ENCODE assay signal across 8 cellular contexts in genomic region chr11:65506316-65506769, GRCh38. TPM values are rescaled to one million over a fixed set of nuclear protein-coding genes. Genes with fewer than 3 reads are reported as not detected.
DNase-seq lines count a peak whose midpoint lies in the region; ATAC-seq and TF ChIP-seq lines count a peak whose summit lies in the region.

No MANE protein-coding gene starts in this region.

- H3K4ac ChIP-seq in neuronal stem cell (ENCODE audit: low read length): no peak overlapping the region

- TF ChIP-seq CTCF in DND-41 (IDR thresholded peaks at IDR 0.05; ENCODE audit: borderline replicate concordance, extremely low read depth, low read length, poor library complexity, severe bottlenecking): no peak

- H3K9me3 Mint-ChIP-seq in IgD-negative memory B cell: no peaks in the 10 kb centered on the region

- H3K4me3 ChIP-seq in DND-41 (ENCODE audit: low read depth in 1 of 2, low read length in 2 of 2) (peak overlapping the region in 1 of 2 experiments; percentile 89; a peak in 2 of 4 replicates), neuronal stem cell (ENCODE audit: low read length in 2 of 2) (peak overlapping the region; percentile 39 to 72)

- peak overlapping the region; percentile 96; the same call in 1 of the 2 replicates for H3K9ac ChIP-seq in DND-41 (ENCODE audit: low read depth, low read length)
- H3K9ac ChIP-seq in neuronal stem cell (ENCODE audit: low read depth, low read length, poor library complexity): no peak overlapping the region

- no peak overlapping the region for H4K91ac ChIP-seq in neuronal stem cell (ENCODE audit: low read depth, low read length, poor library complexity)

- no peak for DNase-seq in DND-41
- DNase-seq in central memory CD4-positive, alpha-beta T cell: peak; percentile 42
- no peak for DNase-seq in neuronal stem cell (ENCODE audit: low spot score)
- DNase-seq in NCI-H345 (lab: John Stamatoyannopoulos, UW): no peak
- DNase-seq in GM19240 (ENCODE audit: insufficient read length, low spot score): no peak
- DNase-seq in activated T-cell treated with anti-CD3 and anti-CD28 coated beads for 4 hours: no peak

- peaks cover 51% of the 10 kb centered on the region for H3K36me3 ChIP-seq in DND-41 (ENCODE audit: insufficient read depth, low read length)
- peaks cover 39 to 63% of the 10 kb centered on the region in 2 donors for H3K36me3 ChIP-seq in neuronal stem cell (replicated peaks in 1 of 2; ENCODE audit: control insufficient read depth in 2 of 2, insufficient read depth in 2 of 2, low read length in 2 of 2)

- H3K18ac ChIP-seq in neuronal stem cell (ENCODE audit: low read length): no peak overlapping the region

- peaks cover 59% of the 10 kb centered on the region for H4K20me1 ChIP-seq in DND-41 (ENCODE audit: insufficient read depth, low read length)

- no peak overlapping the region for H4K8ac ChIP-seq in neuronal stem cell (ENCODE audit: low read depth, low read length)

- H3K4me2 ChIP-seq in DND-41 (ENCODE audit: insufficient read depth, low read length) (peak overlapping the region; percentile 84), neuronal stem cell (ENCODE audit: insufficient read depth, low read length, poor library complexity, severe bottlenecking) (peak overlapping the region; percentile 69)

- H3K14ac ChIP-seq in neuronal stem cell (ENCODE audit: low read length): no peak overlapping the region

- no peak overlapping the region for H2BK12ac ChIP-seq in neuronal stem cell (ENCODE audit: low read length)

- no peak overlapping the region for H2BK120ac ChIP-seq in neuronal stem cell (ENCODE audit: low read depth, low read length)

- peaks cover 20% of the 10 kb centered on the region for H3K36me3 Mint-ChIP-seq in IgD-negative memory B cell

- H3K27ac ChIP-seq in DND-41 (ENCODE audit: low read length): peak overlapping the region; percentile 54; the same call in 1 of the 2 replicates
- H3K27ac ChIP-seq in neuronal stem cell (replicated peaks; ENCODE audit: low read length): peak overlapping the region; percentile 14

- peaks cover 43% of the 10 kb centered on the region for H3K4me1 ChIP-seq in DND-41 (ENCODE audit: insufficient read depth, low read length)
- peaks cover 2 to 10% of the 10 kb centered on the region in 2 donors for H3K4me1 ChIP-seq in neuronal stem cell (ENCODE audit: control insufficient read depth in 2 of 2, insufficient read depth in 1 of 2, low read depth in 1 of 2, low read length in 2 of 2)

- H3K27me3 ChIP-seq in DND-41 (ENCODE audit: insufficient read depth, low read length, poor library complexity): no peaks in the 10 kb centered on the region
- H3K27me3 ChIP-seq in neuronal stem cell (ENCODE audit: control insufficient read depth in 3 of 3, insufficient read depth in 3 of 3, low read depth in 1 of 3, low read length in 3 of 3): no peaks in the 10 kb centered on the region

- H2BK15ac ChIP-seq in neuronal stem cell (ENCODE audit: low read length): no peak overlapping the region

- H3K79me1 ChIP-seq in neuronal stem cell (ENCODE audit: low read depth, low read length): no peaks in the 10 kb centered on the region

- H3K9me3 ChIP-seq in DND-41 (ENCODE audit: insufficient read depth, low read length, severe bottlenecking) (no peaks in the 10 kb centered on the region), neuronal stem cell (replicated peaks in 1 of 2; ENCODE audit: control insufficient read depth in 2 of 2, insufficient read depth in 1 of 2, low read depth in 1 of 2, low read length in 2 of 2) (no peaks in the 10 kb centered on the region)

- H3K79me2 ChIP-seq in DND-41 (ENCODE audit: insufficient read depth, low read length): peaks cover 64% of the 10 kb centered on the region

- H3K27ac Mint-ChIP-seq in IgD-negative memory B cell: peak overlapping the region in 2 of 3 donors; percentile 90 to 93

- H3K4me1 Mint-ChIP-seq in IgD-negative memory B cell: peaks cover 43 to 55% (median 45%) of the 10 kb centered on the region in 3 donors

- ATAC-seq in DND-41 (ENCODE audit: insufficient read depth, low read depth) (no peak), HG02981 (IDR thresholded peaks at IDR 0.05; ENCODE audit: unreplicated experiment) (no peak)

- no peak overlapping the region for H3K4me3 Mint-ChIP-seq in IgD-negative memory B cell

- H2AK5ac ChIP-seq in neuronal stem cell (ENCODE audit: low read depth, low read length): no peak overlapping the region

- H2AFZ ChIP-seq in DND-41 (ENCODE audit: low read depth, low read length): no peak overlapping the region
- H2AFZ ChIP-seq in neuronal stem cell (ENCODE audit: low read length): no peak overlapping the region

- no peaks in the 10 kb centered on the region for H3K27me3 Mint-ChIP-seq in IgD-negative memory B cell

- no peak overlapping the region for H3K23ac ChIP-seq in neuronal stem cell (ENCODE audit: low read depth, low read length, poor library complexity)

- H2BK5ac ChIP-seq in neuronal stem cell (ENCODE audit: low read length): no peak overlapping the region

- WGBS in neuronal stem cell (ENCODE audit: extremely low coverage in 2 of 2, insufficient read length in 2 of 2, insufficient replicate concordance in 1 of 2), 2 donors: no CpG with 5 or more reads among the region's 4 CpGs

RNA-seq across cellular contexts. Expression of gene MALAT1, which starts 7.5 kb away (rescaled TPM):
- 3,054 TPM for polyA plus RNA-seq in IgD-negative memory B cell
- polyA plus RNA-seq in neuronal stem cell (2013, experiment 1 of 2): 502 TPM
- 539 TPM for polyA plus RNA-seq in neuronal stem cell (2013, experiment 2 of 2)

RNA-seq across cellular contexts. Expression of gene SCYL1, which starts 18.5 kb away (rescaled TPM):
- polyA plus RNA-seq in IgD-negative memory B cell: 34.0 TPM
- 43.8 TPM for polyA plus RNA-seq in neuronal stem cell (2013, experiment 1 of 2)
- polyA plus RNA-seq in neuronal stem cell (2013, experiment 2 of 2): 47.1 TPM

RNA-seq across cellular contexts. Expression of gene LTBP3, which starts 51.8 kb away (rescaled TPM):
- 37.4 TPM for polyA plus RNA-seq in IgD-negative memory B cell
- 8.7 TPM for polyA plus RNA-seq in neuronal stem cell (2013, experiment 1 of 2)
- polyA plus RNA-seq in neuronal stem cell (2013, experiment 2 of 2): 8.6 TPM
